Comparison of ENCODE assay signal across 27 cellular contexts in the genomic region with DNA sequence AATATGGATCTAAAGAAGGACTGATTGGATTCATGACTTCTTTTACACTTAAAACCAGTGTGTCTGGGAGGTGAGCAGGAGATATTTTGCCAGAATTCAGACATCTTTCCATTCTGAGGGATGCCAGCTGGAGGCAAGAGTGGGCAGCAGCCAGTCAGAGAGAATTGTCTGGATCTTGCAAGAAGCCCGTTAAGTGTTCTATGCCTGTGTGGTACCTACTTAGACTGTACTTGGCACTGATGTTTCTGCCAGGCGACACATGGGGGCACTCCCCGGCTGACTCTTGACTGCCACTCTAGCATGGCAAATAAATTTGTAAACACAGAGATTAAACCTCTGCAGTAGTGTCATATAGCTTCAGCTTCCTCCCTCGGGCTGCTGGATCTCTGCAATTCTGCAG.
A peak's percentile ranks its signal among the peaks of the same experiment; 100 is the strongest.
DNase-seq lines count a peak whose midpoint lies in the region; ATAC-seq, FAIRE-seq and TF ChIP-seq lines count a peak whose summit lies in the region.
"Had no signal": no experiment of that assay in that cellular context is flagged by ENCODE, and none has a peak within 500 bp of the region (broad histone marks: within the 10 kb centered on the region; RNA-seq: fewer than 3 reads in every experiment).

No MANE protein-coding gene starts in this region.

- ATAC-seq in left lung: peak; percentile 79
- ATAC-seq in GM18502 (IDR thresholded peaks at IDR 0.05; ENCODE audit: poor library complexity, unreplicated experiment): no peak
- no peak for ATAC-seq in activated T-cell treated with anti-CD3 and anti-CD28 coated beads, Interleukin-2, amount 50 U/mL, for 72 hours (replicated peaks in 1 of 2)
- ATAC-seq: activated CD8-positive, alpha-beta memory T cell treated with anti-CD3 and anti-CD28 coated beads, Interleukin-2, amount 10 ng/mL, durations not matched to agents 7 days and 5 days; mucosa of descending colon; right lobe of liver; stimulated activated naive CD8-positive, alpha-beta T cell treated with anti-CD3 and anti-CD28 coated beads, Interleukin-15, Interleukin-2, amounts not matched to agents 100 U/mL and 50 U/mL, for 24 hours had no signal

- H3K36me3 Mint-ChIP-seq in activated T-cell treated with anti-CD3 and anti-CD28 coated beads, Interleukin-2, amount 50 U/mL, for 72 hours (ENCODE audit: insufficient read depth in 2 of 2): no peaks in the 10 kb centered on the region
- H3K36me3 Mint-ChIP-seq: activated CD8-positive, alpha-beta memory T cell treated with anti-CD3 and anti-CD28 coated beads, Interleukin-2, amount 10 ng/mL, durations not matched to agents 7 days and 5 days had no signal

- DNase-seq in D721Med (ENCODE audit: insufficient read length, low spot score): no peak
- peak; percentile 72 for DNase-seq in DMS79 treated with DMSO at 0.1 percent for 48 hours (lab: John Stamatoyannopoulos, UW)
- peak; percentile 8 for DNase-seq in NCI-H69 (lab: John Stamatoyannopoulos, UW)
- no peak for DNase-seq in left lung
- DNase-seq in hepatic stellate cell (ENCODE audit: low spot score): no peak
- DNase-seq in activated T-cell treated with anti-CD3 and anti-CD28 coated beads, Interleukin-2, amount 50 U/mL, for 72 hours: no peak
- DNase-seq: activated CD4-positive, alpha-beta T cell treated with anti-CD3 and anti-CD28 coated beads, Interleukin-2, amount 10 ng/mL, durations not matched to agents 24 days and 14 days; activated CD8-positive, alpha-beta memory T cell treated with anti-CD3 and anti-CD28 coated beads, Interleukin-2, amount 10 ng/mL, durations not matched to agents 7 days and 5 days; activated naive CD4-positive, alpha-beta T cell treated with anti-CD3 and anti-CD28 coated beads, Interleukin-2, amount 50 U/mL, for 16 hours; cortex of kidney; endodermal cell; HFFc6; IMR-90; islet precursor cell; mucosa of descending colon; NCI-H1105 treated with DMSO at 0.1 percent for 48 hours; pancreas; right lobe of liver; SJCRH30; stimulated activated CD4-positive, alpha-beta T cell treated with anti-CD3 and anti-CD28 coated beads, Interleukin-4, amount 100 ng/mL, for 4 hours; stimulated activated naive CD8-positive, alpha-beta T cell treated with anti-CD3 and anti-CD28 coated beads, Interleukin-15, Interleukin-2, amounts not matched to agents 100 U/mL and 50 U/mL, for 24 hours had no signal

- H3K9me3 Mint-ChIP-seq in activated T-cell treated with anti-CD3 and anti-CD28 coated beads, Interleukin-2, amount 50 U/mL, for 72 hours: no peaks in the 10 kb centered on the region
- H3K9me3 Mint-ChIP-seq: activated CD4-positive, alpha-beta T cell treated with anti-CD3 and anti-CD28 coated beads, Interleukin-2, amount 10 ng/mL, durations not matched to agents 24 days and 14 days; endodermal cell had no signal

- peaks cover 7% of the 10 kb centered on the region for H3K4me1 Mint-ChIP-seq in activated T-cell treated with anti-CD3 and anti-CD28 coated beads, Interleukin-2, amount 50 U/mL, for 72 hours (ENCODE audit: low read depth)
- H3K4me1 Mint-ChIP-seq: activated CD4-positive, alpha-beta T cell treated with anti-CD3 and anti-CD28 coated beads, Interleukin-2, amount 10 ng/mL, durations not matched to agents 24 days and 14 days; activated CD8-positive, alpha-beta memory T cell treated with anti-CD3 and anti-CD28 coated beads, Interleukin-2, amount 10 ng/mL, durations not matched to agents 7 days and 5 days; endodermal cell had no signal

- H3K9me3 ChIP-seq in left lung: no peaks in the 10 kb centered on the region
- H3K9me3 ChIP-seq: esophagus muscularis mucosa, mucosa of descending colon, pancreas, right lobe of liver, SJCRH30, thyroid gland had no signal

- no peaks in the 10 kb centered on the region for H3K4me1 ChIP-seq in left lung
- H3K4me1 ChIP-seq: esophagus muscularis mucosa, right lobe of liver, SJCRH30 had no signal

- peaks cover 2 to 16% of the 10 kb centered on the region in 2 donors for H3K27me3 ChIP-seq in left lung
- H3K27me3 ChIP-seq: esophagus muscularis mucosa, pancreas, right lobe of liver, SJCRH30, thyroid gland had no signal

- FAIRE-seq in D721Med (lab: Jason Lieb, UNC): no peak
- FAIRE-seq: bronchial epithelial cell, frontal cortex, G401.6, pancreas had no signal

- TF ChIP-seq CTCF in D721Med (IDR thresholded peaks at IDR 0.05; ENCODE audit: insufficient read depth, missing control alignments) (peak; percentile 17), left lung (IDR thresholded peaks at IDR 0.05) (no peak)

- H3K27ac Mint-ChIP-seq in activated T-cell treated with anti-CD3 and anti-CD28 coated beads, Interleukin-2, amount 50 U/mL, for 72 hours: no peak overlapping the region
- H3K27ac Mint-ChIP-seq: activated CD4-positive, alpha-beta T cell treated with anti-CD3 and anti-CD28 coated beads, Interleukin-2, amount 10 ng/mL, durations not matched to agents 24 days and 14 days; activated CD8-positive, alpha-beta memory T cell treated with anti-CD3 and anti-CD28 coated beads, Interleukin-2, amount 10 ng/mL, durations not matched to agents 7 days and 5 days; endodermal cell; HFFc6 had no signal

- no peaks in the 10 kb centered on the region for H3K36me3 ChIP-seq in left lung
- H3K36me3 ChIP-seq: esophagus muscularis mucosa, pancreas, right lobe of liver, SJCRH30, thyroid gland had no signal

- H3K4me3 Mint-ChIP-seq in activated T-cell treated with anti-CD3 and anti-CD28 coated beads, Interleukin-2, amount 50 U/mL, for 72 hours: no peak overlapping the region
- H3K4me3 Mint-ChIP-seq: activated CD4-positive, alpha-beta T cell treated with anti-CD3 and anti-CD28 coated beads, Interleukin-2, amount 10 ng/mL, durations not matched to agents 24 days and 14 days; activated CD8-positive, alpha-beta memory T cell treated with anti-CD3 and anti-CD28 coated beads, Interleukin-2, amount 10 ng/mL, durations not matched to agents 7 days and 5 days; endodermal cell; HFFc6 had no signal

- intact Hi-C loops in left lung (cut with DNase I): no loop called here

- H3K27ac ChIP-seq in left lung: no peak overlapping the region
- H3K27ac ChIP-seq: esophagus muscularis mucosa, pancreas, right lobe of liver, SJCRH30, thyroid gland had no signal

- H3K27me3 Mint-ChIP-seq in activated T-cell treated with anti-CD3 and anti-CD28 coated beads, Interleukin-2, amount 50 U/mL, for 72 hours (ENCODE audit: low read depth): no peaks in the 10 kb centered on the region

- no peak overlapping the region for H3K4me3 ChIP-seq in left lung
- H3K4me3 ChIP-seq: esophagus muscularis mucosa, mucosa of descending colon, pancreas, right lobe of liver, SJCRH30, thyroid gland had no signal

Comparison
In these comparisons a context has a peak if more than half of its experiments do, and no peak if none do; other contexts are left out.
1. DNase-seq: peak in DMS79 treated with DMSO at 0.1 percent for 48 hours (single experiment) and NCI-H69 (single experiment); none in D721Med (single experiment), left lung (0 of 2), hepatic stellate cell (single experiment) and activated T-cell treated with anti-CD3 and anti-CD28 coated beads, Interleukin-2, amount 50 U/mL, for 72 hours (0 of 2).